Comparison of ENCODE assay signal across 21 cellular contexts in genomic region chr9:131872702-131873101, GRCh38.
DNase-seq lines count a peak whose midpoint lies in the region; ATAC-seq and TF ChIP-seq lines count a peak whose summit lies in the region.
"Had no signal": no experiment of that assay in that cellular context is flagged by ENCODE, and none has a peak within 500 bp of the region (broad histone marks: within the 10 kb centered on the region; RNA-seq: fewer than 3 reads in every experiment).

No MANE protein-coding gene starts in this region.

- H3K23ac ChIP-seq in neuronal stem cell (ENCODE audit: low read depth, low read length, poor library complexity), result peak overlapping the region; percentile 27

- H3K4me2 ChIP-seq in neuronal stem cell (ENCODE audit: insufficient read depth, low read length, poor library complexity, severe bottlenecking), result no peak overlapping the region
- H3K4me2 ChIP-seq: A549; BLaER1 treated with 17β-estradiol and CSF1 and Interleukin-3, amounts not matched to agents 10 nM and 100 nM had no signal

- WGBS in neuronal stem cell (ENCODE audit: extremely low coverage in 2 of 2, insufficient read length in 2 of 2, insufficient replicate concordance in 1 of 2), 2 donors, result no CpG with 5 or more reads among the region's 4 CpGs
- 88 to 98% (median 94%) methylated on average over 4 of the region's 4 CpGs for WGBS in spleen, 5 donors

- in situ Hi-C loops in GM13976 (cut with MboI; ENCODE audit: low sequenced_read_pairs, unreplicated experiment), result no loop called here

- TF ChIP-seq CTCF in spleen (IDR thresholded peaks at IDR 0.05 in 8 of 11, conservative IDR thresholded peaks at IDR 0.05 in 3 of 11) (no peak), GM13976 (IDR thresholded peaks at IDR 0.05; ENCODE audit: borderline replicate concordance, control extremely low read depth, extremely low read depth, insufficient read depth, missing control alignments) (no peak)

- H3K4me3 ChIP-seq in neuronal stem cell (ENCODE audit: low read length in 2 of 2) (no peak overlapping the region), spleen (no peak overlapping the region)
- H3K4me3 ChIP-seq: A549; BLaER1 treated with 17β-estradiol and CSF1 and Interleukin-3, amounts not matched to agents 10 nM and 100 nM; HAP-1 had no signal

- H3K9me3 ChIP-seq in neuronal stem cell (replicated peaks in 1 of 2; ENCODE audit: control insufficient read depth in 2 of 2, insufficient read depth in 1 of 2, low read depth in 1 of 2, low read length in 2 of 2) (no peaks in the 10 kb centered on the region), spleen (no peaks in the 10 kb centered on the region)
- H3K9me3 ChIP-seq: A549; BE2C; BLaER1 treated with 17β-estradiol and CSF1 and Interleukin-3, amounts not matched to agents 10 nM and 100 nM; HAP-1 had no signal

- no peak overlapping the region for H2AFZ ChIP-seq in neuronal stem cell (ENCODE audit: low read length)

- no peak overlapping the region for H3K9ac ChIP-seq in neuronal stem cell (ENCODE audit: low read depth, low read length, poor library complexity)
- H3K9ac ChIP-seq: BLaER1 treated with 17β-estradiol and CSF1 and Interleukin-3, amounts not matched to agents 10 nM and 100 nM had no signal

- no peak overlapping the region for H3K14ac ChIP-seq in neuronal stem cell (ENCODE audit: low read length)

- ATAC-seq in HG02885 (IDR thresholded peaks at IDR 0.05; ENCODE audit: poor library complexity, unreplicated experiment), result no peak

- no peaks in the 10 kb centered on the region for H3K36me3 ChIP-seq in neuronal stem cell (replicated peaks in 1 of 2; ENCODE audit: control insufficient read depth in 2 of 2, insufficient read depth in 2 of 2, low read length in 2 of 2)
- peaks cover 0 to 81% (median 3%) of the 10 kb centered on the region in 6 donors for H3K36me3 ChIP-seq in spleen
- H3K36me3 ChIP-seq: BE2C, HAP-1 had no signal

- no peak overlapping the region for H3K4ac ChIP-seq in neuronal stem cell (ENCODE audit: low read length)

- peaks cover 2% of the 10 kb centered on the region for H3K79me1 ChIP-seq in neuronal stem cell (ENCODE audit: low read depth, low read length)

- H3K18ac ChIP-seq in neuronal stem cell (ENCODE audit: low read length), result no peak overlapping the region

- no peak overlapping the region for H2BK5ac ChIP-seq in neuronal stem cell (ENCODE audit: low read length)

- peak; percentile 19 for DNase-seq in activated effector memory CD4-positive, alpha-beta T cell treated with anti-CD3 and anti-CD28 coated beads, Interleukin-2, amount 50 U/mL, for 16 hours
- DNase-seq in activated effector memory CD4-positive, alpha-beta T cell treated with Interleukin-2 at 50 U/mL for 16 hours, result no peak
- no peak for DNase-seq in neuronal stem cell (ENCODE audit: low spot score)
- peak; percentile 56 for DNase-seq in spleen
- DNase-seq in GM13976 (ENCODE audit: low spot score), result no peak
- no peak for DNase-seq in DMS153 (lab: John Stamatoyannopoulos, UW)
- DNase-seq: ACHN; AML-193; BE2C; CD4-positive, alpha-beta T cell; CD8-positive, alpha-beta memory T cell; DMS 273 treated with DMSO at 0.1 percent for 48 hours; DMS53; DMS79 treated with DMSO at 0.1 percent for 48 hours; GF-D8; GOT3; HFFc6 had no signal

- no peak for TF ChIP-seq POLR2A in spleen (IDR thresholded peaks at IDR 0.05)

- no peak overlapping the region for H2BK12ac ChIP-seq in neuronal stem cell (ENCODE audit: low read length)

- no peak overlapping the region for H3K27ac ChIP-seq in neuronal stem cell (replicated peaks; ENCODE audit: low read length)
- H3K27ac ChIP-seq in spleen, result no peak overlapping the region
- H3K27ac ChIP-seq: A549; BLaER1 treated with 17β-estradiol and CSF1 and Interleukin-3, amounts not matched to agents 10 nM and 100 nM had no signal

- no peak overlapping the region for H2AK5ac ChIP-seq in neuronal stem cell (ENCODE audit: low read depth, low read length)

- H2BK15ac ChIP-seq in neuronal stem cell (ENCODE audit: low read length), result no peak overlapping the region

- no peak overlapping the region for H4K91ac ChIP-seq in neuronal stem cell (ENCODE audit: low read depth, low read length, poor library complexity)

- no peak overlapping the region for H2BK120ac ChIP-seq in neuronal stem cell (ENCODE audit: low read depth, low read length)

- H4K8ac ChIP-seq in neuronal stem cell (ENCODE audit: low read depth, low read length), result no peak overlapping the region

- peaks cover 3 to 15% of the 10 kb centered on the region in 2 donors for H3K4me1 ChIP-seq in neuronal stem cell (ENCODE audit: control insufficient read depth in 2 of 2, insufficient read depth in 1 of 2, low read depth in 1 of 2, low read length in 2 of 2)
- H3K4me1 ChIP-seq in spleen, result no peaks in the 10 kb centered on the region
- H3K4me1 ChIP-seq: A549 had no signal

- H3K27me3 ChIP-seq in neuronal stem cell (ENCODE audit: control insufficient read depth in 3 of 3, insufficient read depth in 3 of 3, low read depth in 1 of 3, low read length in 3 of 3) (no peaks in the 10 kb centered on the region), spleen (replicated peaks in 1 of 7) (no peaks in the 10 kb centered on the region)
- H3K27me3 ChIP-seq: BE2C; BLaER1 treated with 17β-estradiol and CSF1 and Interleukin-3, amounts not matched to agents 10 nM and 100 nM had no signal

- intact Hi-C loops in spleen (cut with DNase I; ENCODE audit: low total_unique reads), result no loop called here

Comparison
In these comparisons a context has a peak if more than half of its experiments do, and no peak if none do; other contexts are left out.
1. DNase-seq: peak in activated effector memory CD4-positive, alpha-beta T cell treated with anti-CD3 and anti-CD28 coated beads, Interleukin-2, amount 50 U/mL, for 16 hours (single experiment) and spleen (single experiment); none in activated effector memory CD4-positive, alpha-beta T cell treated with Interleukin-2 at 50 U/mL for 16 hours (single experiment), neuronal stem cell (single experiment), GM13976 (single experiment) and DMS153 (single experiment).